1 cellular context compared by ENCODE assay signal in genomic region chr22:42419328-42419881, GRCh38.
TF ChIP-seq lines count a peak whose summit lies in the region.

No MANE protein-coding gene starts in this region.

TF ChIP-seq in GM12878, 131 proteins besides CTCF, POLR2A, EP300 and RAD21 (continued from another document and continues in another):
- TF ChIP-seq, protein P1, sequence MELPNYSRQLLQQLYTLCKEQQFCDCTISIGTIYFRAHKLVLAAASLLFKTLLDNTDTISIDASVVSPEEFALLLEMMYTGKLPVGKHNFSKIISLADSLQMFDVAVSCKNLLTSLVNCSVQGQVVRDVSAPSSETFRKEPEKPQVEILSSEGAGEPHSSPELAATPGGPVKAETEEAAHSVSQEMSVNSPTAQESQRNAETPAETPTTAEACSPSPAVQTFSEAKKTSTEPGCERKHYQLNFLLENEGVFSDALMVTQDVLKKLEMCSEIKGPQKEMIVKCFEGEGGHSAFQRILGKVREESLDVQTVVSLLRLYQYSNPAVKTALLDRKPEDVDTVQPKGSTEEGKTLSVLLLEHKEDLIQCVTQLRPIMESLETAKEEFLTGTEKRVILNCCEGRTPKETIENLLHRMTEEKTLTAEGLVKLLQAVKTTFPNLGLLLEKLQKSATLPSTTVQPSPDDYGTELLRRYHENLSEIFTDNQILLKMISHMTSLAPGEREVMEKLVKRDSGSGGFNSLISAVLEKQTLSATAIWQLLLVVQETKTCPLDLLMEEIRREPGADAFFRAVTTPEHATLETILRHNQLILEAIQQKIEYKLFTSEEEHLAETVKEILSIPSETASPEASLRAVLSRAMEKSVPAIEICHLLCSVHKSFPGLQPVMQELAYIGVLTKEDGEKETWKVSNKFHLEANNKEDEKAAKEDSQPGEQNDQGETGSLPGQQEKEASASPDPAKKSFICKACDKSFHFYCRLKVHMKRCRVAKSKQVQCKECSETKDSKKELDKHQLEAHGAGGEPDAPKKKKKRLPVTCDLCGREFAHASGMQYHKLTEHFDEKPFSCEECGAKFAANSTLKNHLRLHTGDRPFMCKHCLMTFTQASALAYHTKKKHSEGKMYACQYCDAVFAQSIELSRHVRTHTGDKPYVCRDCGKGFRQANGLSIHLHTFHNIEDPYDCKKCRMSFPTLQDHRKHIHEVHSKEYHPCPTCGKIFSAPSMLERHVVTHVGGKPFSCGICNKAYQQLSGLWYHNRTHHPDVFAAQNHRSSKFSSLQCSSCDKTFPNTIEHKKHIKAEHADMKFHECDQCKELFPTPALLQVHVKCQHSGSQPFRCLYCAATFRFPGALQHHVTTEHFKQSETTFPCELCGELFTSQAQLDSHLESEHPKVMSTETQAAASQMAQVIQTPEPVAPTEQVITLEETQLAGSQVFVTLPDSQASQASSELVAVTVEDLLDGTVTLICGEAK (IDR thresholded peaks at IDR 0.05; ENCODE audit: borderline replicate concordance): no peak; the same call in 1 of the 2 replicates
- TF ChIP-seq ZNF384 (IDR thresholded peaks at IDR 0.05; ENCODE audit: borderline replicate concordance, low read depth, low read length) (peak; percentile 50; the same call in 1 of the 2 replicates), FOXM1 (IDR thresholded peaks at IDR 0.05; ENCODE audit: low read depth, low read length) (no peak), IKZF1 (conservative IDR thresholded peaks at IDR 0.05) (peak; percentile 99), ATF7 (IDR thresholded peaks at IDR 0.05; ENCODE audit: low read depth) (peak; percentile 83), STAT1 (conservative IDR thresholded peaks at IDR 0.05) (no peak; the same call in 1 of the 2 replicates), SIN3A (IDR thresholded peaks at IDR 0.05; ENCODE audit: low read depth, low read length) (no peak), RCOR1 (conservative IDR thresholded peaks at IDR 0.05; ENCODE audit: low read depth, low read length) (no peak), E2F4 (IDR thresholded peaks at IDR 0.05; ENCODE audit: low read depth, low read length) (no peak), BHLHE40 (IDR thresholded peaks at IDR 0.05; ENCODE audit: borderline replicate concordance in 1 of 2, low read depth in 2 of 2, low read length in 1 of 2) (peak; percentile 86 to 93), HDAC6 (IDR thresholded peaks at IDR 0.05; ENCODE audit: unreplicated experiment) (no peak), YBX1 (IDR thresholded peaks at IDR 0.05) (no peak), ZNF622 (IDR thresholded peaks at IDR 0.05) (no peak), SMAD5 (IDR thresholded peaks at IDR 0.05; ENCODE audit: low read depth) (no peak), NKRF (conservative IDR thresholded peaks at IDR 0.05) (no peak), KAT2A (conservative IDR thresholded peaks at IDR 0.05; ENCODE audit: control insufficient read depth, low read depth, low read length) (no peak), SP1 (IDR thresholded peaks at IDR 0.05; ENCODE audit: low read depth, low read length) (peak; percentile 50), BCL11A (IDR thresholded peaks at IDR 0.05; ENCODE audit: low read depth, low read length) (no peak; the same call in 1 of the 2 replicates), KLF5 (IDR thresholded peaks at IDR 0.05; ENCODE audit: partially characterized antibody) (peak; percentile 28), RELB (IDR thresholded peaks at IDR 0.05; ENCODE audit: low read depth) (peak; percentile 97), JUNB (IDR thresholded peaks at IDR 0.05) (no peak), CBFB (IDR thresholded peaks at IDR 0.05; ENCODE audit: low read depth) (no peak), GATAD2B (conservative IDR thresholded peaks at IDR 0.05; ENCODE audit: low read depth) (no peak; the same call in 1 of the 2 replicates), E4F1 (IDR thresholded peaks at IDR 0.05; ENCODE audit: borderline replicate concordance, partially characterized antibody) (no peak), EED (IDR thresholded peaks at IDR 0.05; ENCODE audit: low read depth) (peak; percentile 91), SRF (IDR thresholded peaks at IDR 0.05; ENCODE audit: low read depth in 2 of 2, low read length in 2 of 2) (no peak), RAD51 (IDR thresholded peaks at IDR 0.05) (peak; percentile 73; the same call in 1 of the 2 replicates), POU2F2 (IDR thresholded peaks at IDR 0.05; ENCODE audit: borderline replicate concordance, low read depth, low read length) (peak; percentile 74; the same call in 1 of the 3 replicates), ZBTB4 (CRISPR knock-in tag; IDR thresholded peaks at IDR 0.05) (no peak), FOS (IDR thresholded peaks at IDR 0.05; ENCODE audit: borderline replicate concordance, extremely low read depth, insufficient read length) (no peak), ZNF24 (IDR thresholded peaks at IDR 0.05) (no peak), ELK1 (IDR thresholded peaks at IDR 0.05; ENCODE audit: low read depth, low read length) (no peak), TARDBP (IDR thresholded peaks at IDR 0.05; ENCODE audit: borderline replicate concordance) (no peak), CHD2 (IDR thresholded peaks at IDR 0.05; ENCODE audit: borderline replicate concordance, low read depth, low read length) (0 out of 2 replicates have a peak, but pooled peaks have one; percentile 19)
- TF ChIP-seq, protein P2, sequence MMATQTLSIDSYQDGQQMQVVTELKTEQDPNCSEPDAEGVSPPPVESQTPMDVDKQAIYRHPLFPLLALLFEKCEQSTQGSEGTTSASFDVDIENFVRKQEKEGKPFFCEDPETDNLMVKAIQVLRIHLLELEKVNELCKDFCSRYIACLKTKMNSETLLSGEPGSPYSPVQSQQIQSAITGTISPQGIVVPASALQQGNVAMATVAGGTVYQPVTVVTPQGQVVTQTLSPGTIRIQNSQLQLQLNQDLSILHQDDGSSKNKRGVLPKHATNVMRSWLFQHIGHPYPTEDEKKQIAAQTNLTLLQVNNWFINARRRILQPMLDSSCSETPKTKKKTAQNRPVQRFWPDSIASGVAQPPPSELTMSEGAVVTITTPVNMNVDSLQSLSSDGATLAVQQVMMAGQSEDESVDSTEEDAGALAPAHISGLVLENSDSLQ (IDR thresholded peaks at IDR 0.05): no peak
- TF ChIP-seq, protein P3, sequence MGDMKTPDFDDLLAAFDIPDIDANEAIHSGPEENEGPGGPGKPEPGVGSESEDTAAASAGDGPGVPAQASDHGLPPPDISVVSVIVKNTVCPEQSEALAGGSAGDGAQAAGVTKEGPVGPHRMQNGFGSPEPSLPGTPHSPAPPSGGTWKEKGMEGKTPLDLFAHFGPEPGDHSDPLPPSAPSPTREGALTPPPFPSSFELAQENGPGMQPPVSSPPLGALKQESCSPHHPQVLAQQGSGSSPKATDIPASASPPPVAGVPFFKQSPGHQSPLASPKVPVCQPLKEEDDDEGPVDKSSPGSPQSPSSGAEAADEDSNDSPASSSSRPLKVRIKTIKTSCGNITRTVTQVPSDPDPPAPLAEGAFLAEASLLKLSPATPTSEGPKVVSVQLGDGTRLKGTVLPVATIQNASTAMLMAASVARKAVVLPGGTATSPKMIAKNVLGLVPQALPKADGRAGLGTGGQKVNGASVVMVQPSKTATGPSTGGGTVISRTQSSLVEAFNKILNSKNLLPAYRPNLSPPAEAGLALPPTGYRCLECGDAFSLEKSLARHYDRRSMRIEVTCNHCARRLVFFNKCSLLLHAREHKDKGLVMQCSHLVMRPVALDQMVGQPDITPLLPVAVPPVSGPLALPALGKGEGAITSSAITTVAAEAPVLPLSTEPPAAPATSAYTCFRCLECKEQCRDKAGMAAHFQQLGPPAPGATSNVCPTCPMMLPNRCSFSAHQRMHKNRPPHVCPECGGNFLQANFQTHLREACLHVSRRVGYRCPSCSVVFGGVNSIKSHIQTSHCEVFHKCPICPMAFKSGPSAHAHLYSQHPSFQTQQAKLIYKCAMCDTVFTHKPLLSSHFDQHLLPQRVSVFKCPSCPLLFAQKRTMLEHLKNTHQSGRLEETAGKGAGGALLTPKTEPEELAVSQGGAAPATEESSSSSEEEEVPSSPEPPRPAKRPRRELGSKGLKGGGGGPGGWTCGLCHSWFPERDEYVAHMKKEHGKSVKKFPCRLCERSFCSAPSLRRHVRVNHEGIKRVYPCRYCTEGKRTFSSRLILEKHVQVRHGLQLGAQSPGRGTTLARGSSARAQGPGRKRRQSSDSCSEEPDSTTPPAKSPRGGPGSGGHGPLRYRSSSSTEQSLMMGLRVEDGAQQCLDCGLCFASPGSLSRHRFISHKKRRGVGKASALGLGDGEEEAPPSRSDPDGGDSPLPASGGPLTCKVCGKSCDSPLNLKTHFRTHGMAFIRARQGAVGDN (IDR thresholded peaks at IDR 0.05): peak; percentile 92
